ENCODE assay signal across 16 cellular contexts in the genomic region with DNA sequence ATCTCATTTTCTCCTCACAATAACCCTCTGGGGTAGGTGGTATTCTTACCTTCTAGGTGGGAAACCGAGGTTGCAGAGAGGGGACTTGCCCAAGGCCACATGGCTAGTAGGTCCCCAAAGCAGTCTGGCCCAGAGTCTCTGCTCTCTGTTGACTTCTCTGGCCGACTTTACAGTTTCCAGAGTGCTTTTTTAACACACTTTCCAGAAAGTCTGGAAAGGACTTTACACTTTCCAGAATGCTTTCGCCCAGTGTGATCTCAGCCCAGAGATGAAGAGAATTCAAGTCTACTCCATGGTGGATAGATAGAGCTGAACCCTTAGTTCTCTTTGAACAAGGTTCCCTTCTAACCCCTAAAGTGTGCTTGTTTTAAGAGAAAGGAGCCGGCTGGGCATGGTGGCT. TPM values are rescaled to one million over a fixed set of nuclear protein-coding genes. Genes with fewer than 3 reads are reported as not detected.
DNase-seq lines count a peak whose midpoint lies in the region; ATAC-seq and TF ChIP-seq lines count a peak whose summit lies in the region.
"Had no signal": no experiment of that assay in that cellular context is flagged by ENCODE, and none has a peak within 500 bp of the region (broad histone marks: within the 10 kb centered on the region; RNA-seq: fewer than 3 reads in every experiment).

No MANE protein-coding gene starts in this region.

- no peaks in the 10 kb centered on the region for H3K9me3 Mint-ChIP-seq in osteocyte (ENCODE audit: unreplicated experiment)
- H3K9me3 Mint-ChIP-seq: CD14-positive monocyte, HFFc6 had no signal

- peak overlapping the region; percentile 23 for H3K27ac Mint-ChIP-seq in osteocyte (ENCODE audit: unreplicated experiment)
- H3K27ac Mint-ChIP-seq: CD14-positive monocyte, HFFc6 had no signal

- ATAC-seq in RWPE2 (ENCODE audit: low read depth): no peak
- ATAC-seq in left lobe of liver: peak; percentile 68

- peaks cover 50% of the 10 kb centered on the region for H3K4me1 ChIP-seq in RWPE2 (ENCODE audit: insufficient read depth, poor library complexity, severe bottlenecking)

- DNase-seq in RWPE2 (ENCODE audit: low spot score) (no peak), left lobe of liver (ENCODE audit: low spot score) (peak; percentile 45), osteocyte (ENCODE audit: extremely low spot score, unreplicated experiment) (no peak), UCSD-AML1 (lab: John Stamatoyannopoulos, UW; ENCODE audit: unreplicated experiment) (no peak), NCI-H345 treated with DMSO at 0.1 percent for 48 hours (lab: John Stamatoyannopoulos, UW; ENCODE audit: unreplicated experiment) (no peak), T1000 (lab: John Stamatoyannopoulos, UW) (no peak)
- DNase-seq: HFFc6, MG63, NCI-H1048, NCI-H1436, NCI-H1930, NCI-H226, NCI-H524 treated with DMSO at 0.1 percent for 48 hours had no signal

- H3K9me3 ChIP-seq in RWPE2 (ENCODE audit: severe bottlenecking): no peaks in the 10 kb centered on the region
- H3K9me3 ChIP-seq: MG63, SJSA1 had no signal

- H3K36me3 Mint-ChIP-seq in osteocyte (ENCODE audit: unreplicated experiment): peaks cover 9% of the 10 kb centered on the region

- H3K36me3 ChIP-seq in RWPE2 (ENCODE audit: low read depth): peaks cover 17% of the 10 kb centered on the region

- no peaks in the 10 kb centered on the region for H3K27me3 ChIP-seq in RWPE2 (ENCODE audit: insufficient read depth, poor library complexity, severe bottlenecking)
- H3K27me3 ChIP-seq: MG63, SJSA1 had no signal

- H3K4me1 Mint-ChIP-seq in osteocyte (ENCODE audit: unreplicated experiment): peaks cover 31% of the 10 kb centered on the region
- H3K4me1 Mint-ChIP-seq: CD14-positive monocyte had no signal

- H3K4me3 ChIP-seq in RWPE2 (ENCODE audit: severe bottlenecking): no peak overlapping the region
- H3K4me3 ChIP-seq: MG63, SJSA1 had no signal

- H3K27ac ChIP-seq in C4-2B: peak overlapping the region; percentile 63
- peak overlapping the region; percentile 91 for H3K27ac ChIP-seq in RWPE2 (ENCODE audit: poor library complexity, severe bottlenecking)

- no peak overlapping the region for H3K4me3 Mint-ChIP-seq in osteocyte (ENCODE audit: unreplicated experiment)
- H3K4me3 Mint-ChIP-seq: CD14-positive monocyte, HFFc6 had no signal

- H3K27me3 Mint-ChIP-seq in osteocyte (ENCODE audit: unreplicated experiment): no peaks in the 10 kb centered on the region

- no peak for TF ChIP-seq CTCF in C4-2B (conservative IDR thresholded peaks at IDR 0.05)
- no peak for TF ChIP-seq CTCF in RWPE2 (IDR thresholded peaks at IDR 0.05; ENCODE audit: poor library complexity, severe bottlenecking)
- TF ChIP-seq CTCF in osteocyte (IDR thresholded peaks at IDR 0.05): no peak

RNA-seq across cellular contexts. Expression of gene ARHGAP35, which starts 12.2 kb away (rescaled TPM):
- 56.9 TPM for total RNA-seq in left lobe of liver
- 107 and 113 TPM in 2 replicates for total RNA-seq in osteocyte

RNA-seq across cellular contexts. Expression of gene AP2S1, which starts 22.3 kb away (rescaled TPM):
- total RNA-seq in left lobe of liver: 89.1 TPM
- total RNA-seq in osteocyte: 226 and 229 TPM in 2 replicates
